Comparison of ENCODE assay signal across 7 cellular contexts in genomic region chr5:132415516-132415915, GRCh38. TPM values are rescaled to one million over a fixed set of nuclear protein-coding genes. Genes with fewer than 3 reads are reported as not detected.
DNase-seq lines count a peak whose midpoint lies in the region; TF ChIP-seq lines count a peak whose summit lies in the region.
"Not testable (repeated sequence)": the region's sequence is repeated elsewhere in the genome, so short reads cannot be mapped to it uniquely, and the experiment has no call there.

No MANE protein-coding gene starts in this region.

- H3K36me3 ChIP-seq in Peyer's patch; adipocyte (ENCODE audit: control insufficient read depth, insufficient read depth, low read length, severe bottlenecking); esophagus (ENCODE audit: control insufficient read depth in 2 of 2, insufficient read depth in 2 of 2, low read length in 1 of 2); liver (ENCODE audit: control insufficient read depth in 4 of 4, insufficient read depth in 3 of 4, low read depth in 1 of 4, low read length in 3 of 4): not testable (repeated sequence)
- peaks cover 36% of the 10 kb centered on the region for H3K36me3 ChIP-seq in neutrophil
- H3K36me3 ChIP-seq in stomach: peaks cover 0 to 11% (median 8%) of the 10 kb centered on the region in 4 donors

- H3K9me3 ChIP-seq in Peyer's patch; adipocyte (ENCODE audit: control insufficient read depth, low read length); esophagus (ENCODE audit: control insufficient read depth in 2 of 2, insufficient read depth in 1 of 2, low read depth in 1 of 2, low read length in 1 of 2); liver (ENCODE audit: control insufficient read depth in 4 of 4, low read length in 3 of 4); neutrophil; stomach: not testable (repeated sequence)

- H3K4me1 ChIP-seq in Peyer's patch (peaks cover 2 to 64% (median 24%) of the 10 kb centered on the region in 4 donors), adipocyte (ENCODE audit: control insufficient read depth, insufficient read depth, low read length) (peaks cover 80% of the 10 kb centered on the region), esophagus (ENCODE audit: control insufficient read depth in 2 of 2, insufficient read depth in 2 of 2, low read length in 1 of 2) (peaks cover 0 to 12% of the 10 kb centered on the region in 2 donors), liver (ENCODE audit: control insufficient read depth in 4 of 4, insufficient read depth in 4 of 4, low read length in 3 of 4) (peaks cover 13 to 81% (median 59%) of the 10 kb centered on the region in 4 donors), neutrophil (ENCODE audit: control insufficient read depth in 1 of 2, insufficient read depth in 1 of 2, low read depth in 1 of 2, low read length in 1 of 2) (peaks cover 82 to 89% of the 10 kb centered on the region in 2 experiments), stomach (peaks cover 53 to 94% (median 75%) of the 10 kb centered on the region in 4 donors)

- WGBS in esophagus, 2 donors: 74 to 75% methylated on average over 7 of the region's 7 CpGs
- 84% methylated on average over 7 of the region's 7 CpGs for WGBS in liver
- WGBS in stomach, 5 donors: 79 to 89% (median 84%) methylated on average over 7 of the region's 7 CpGs

- peak overlapping the region; percentile 92 for H3K4me3 ChIP-seq in GM12865 (ENCODE audit: low read depth, low read length)
- H3K4me3 ChIP-seq in Peyer's patch; esophagus (ENCODE audit: low read depth in 1 of 2, low read length in 2 of 2); liver (ENCODE audit: low read depth in 1 of 3, low read length in 3 of 3); neutrophil (ENCODE audit: low read depth in 1 of 2, low read length in 1 of 2): not testable (repeated sequence)
- H3K4me3 ChIP-seq in adipocyte (ENCODE audit: low read length): peak overlapping the region; percentile 69
- H3K4me3 ChIP-seq in stomach: peak overlapping the region in 1 of 4 donors; percentile 25

- H3K27ac ChIP-seq in Peyer's patch (peak overlapping the region; percentile 76 to 100 (median 98)), esophagus (ENCODE audit: low read depth in 2 of 2, low read length in 1 of 2) (peak overlapping the region; percentile 22 to 29), liver (ENCODE audit: low read depth in 1 of 2, low read length in 2 of 2) (peak overlapping the region; percentile 86 to 98), neutrophil (peak overlapping the region; percentile 97), stomach (peak overlapping the region; percentile 37 to 100 (median 99))

- intact Hi-C loops in stomach (cut with DNase I; ENCODE audit: low total_unique reads): loop anchor here (5.0 kb wide), 1 partner anchor 72 kb away; no protein-coding TSS in a partner anchor

- DNase-seq in GM12865 (ENCODE audit: low read depth); adipocyte (ENCODE audit: low read depth); stomach: not testable (repeated sequence)
- DNase-seq in Peyer's patch: peak in 1 of 3 donors; percentile 47

- H3K9ac ChIP-seq in adipocyte (ENCODE audit: low read length) (peak overlapping the region; percentile 82), liver (ENCODE audit: low read depth in 1 of 2, low read length in 2 of 2) (peak overlapping the region in 1 of 2 donors; percentile 43)

- H3K27me3 ChIP-seq in Peyer's patch; adipocyte (replicated peaks; ENCODE audit: control insufficient read depth, insufficient read depth, low read length); esophagus (ENCODE audit: control insufficient read depth in 1 of 2, insufficient read depth in 2 of 2, low read length in 2 of 2); liver (ENCODE audit: control insufficient read depth in 4 of 4, insufficient read depth in 4 of 4, low read length in 3 of 4); neutrophil; stomach: not testable (repeated sequence)

- TF ChIP-seq CTCF in GM12865 (IDR thresholded peaks at IDR 0.05; ENCODE audit: insufficient read depth, low read depth, low read length, missing control alignments); Peyer's patch (IDR thresholded peaks at IDR 0.05); liver (IDR thresholded peaks at IDR 0.05; ENCODE audit: low read depth, low read length, missing input control); neutrophil (IDR thresholded peaks at IDR 0.05); stomach (IDR thresholded peaks at IDR 0.05): not testable (repeated sequence)

- TF ChIP-seq POLR2A in Peyer's patch (IDR thresholded peaks at IDR 0.05); stomach (IDR thresholded peaks at IDR 0.05): not testable (repeated sequence)

- TF ChIP-seq EP300 in stomach (IDR thresholded peaks at IDR 0.05): not testable (repeated sequence)

- TF ChIP-seq RAD21 in liver (IDR thresholded peaks at IDR 0.05): not testable (repeated sequence)

RNA-seq across cellular contexts. Expression of gene SLC22A5, which starts 46.0 kb away (rescaled TPM):
- total RNA-seq in Peyer's patch: 100 to 1,000 TPM in 2 of 4 donors, 10 to 100 TPM in 2; 25.6 to 152 (median 110) TPM
- polyA plus RNA-seq in esophagus: 1 to 10 TPM; 3.0 to 4.1 TPM
- total RNA-seq in liver: 10 to 100 TPM; 12.4 to 12.7 TPM
- polyA plus RNA-seq in liver: 1 to 10 TPM; 3.4 to 4.5 TPM
- 10 to 100 TPM; 11.4 to 46.1 (median 37.5) TPM for total RNA-seq in stomach
- polyA plus RNA-seq in stomach: 1 to 10 TPM; 2.1 to 5.7 (median 3.0) TPM

Comparison
In these comparisons a context has a peak if more than half of its experiments do, and no peak if none do; other contexts are left out.
1. H3K27ac ChIP-seq: peak in every context shown above with its lines; median percentile 99 in stomach; 98 in Peyer's patch; 97 in neutrophil; 92 in liver; 26 in esophagus.